Comparison of ENCODE assay signal across 1 cellular context in genomic region chr1:192983349-192983980, GRCh38.
TF ChIP-seq lines count a peak whose summit lies in the region.

No MANE protein-coding gene starts in this region.

TF ChIP-seq in SK-N-SH treated with all-trans-retinoic acid at 6 μM for 48 hours, 23 proteins besides CTCF, POLR2A, EP300 and RAD21 (continued from another document):
- TF ChIP-seq BACH2 (CRISPR knock-in tag; IDR thresholded peaks at IDR 0.05; ENCODE audit: borderline replicate concordance) (no peak), ISL1 (CRISPR knock-in tag; IDR thresholded peaks at IDR 0.05) (no peak), POU6F1 (CRISPR knock-in tag; IDR thresholded peaks at IDR 0.05; ENCODE audit: borderline replicate concordance, low read depth) (no peak), GLIS3 (CRISPR knock-in tag; IDR thresholded peaks at IDR 0.05) (no peak), ARNTL (CRISPR knock-in tag; IDR thresholded peaks at IDR 0.05; ENCODE audit: borderline replicate concordance, low read depth) (no peak)
